In the genomic region with DNA sequence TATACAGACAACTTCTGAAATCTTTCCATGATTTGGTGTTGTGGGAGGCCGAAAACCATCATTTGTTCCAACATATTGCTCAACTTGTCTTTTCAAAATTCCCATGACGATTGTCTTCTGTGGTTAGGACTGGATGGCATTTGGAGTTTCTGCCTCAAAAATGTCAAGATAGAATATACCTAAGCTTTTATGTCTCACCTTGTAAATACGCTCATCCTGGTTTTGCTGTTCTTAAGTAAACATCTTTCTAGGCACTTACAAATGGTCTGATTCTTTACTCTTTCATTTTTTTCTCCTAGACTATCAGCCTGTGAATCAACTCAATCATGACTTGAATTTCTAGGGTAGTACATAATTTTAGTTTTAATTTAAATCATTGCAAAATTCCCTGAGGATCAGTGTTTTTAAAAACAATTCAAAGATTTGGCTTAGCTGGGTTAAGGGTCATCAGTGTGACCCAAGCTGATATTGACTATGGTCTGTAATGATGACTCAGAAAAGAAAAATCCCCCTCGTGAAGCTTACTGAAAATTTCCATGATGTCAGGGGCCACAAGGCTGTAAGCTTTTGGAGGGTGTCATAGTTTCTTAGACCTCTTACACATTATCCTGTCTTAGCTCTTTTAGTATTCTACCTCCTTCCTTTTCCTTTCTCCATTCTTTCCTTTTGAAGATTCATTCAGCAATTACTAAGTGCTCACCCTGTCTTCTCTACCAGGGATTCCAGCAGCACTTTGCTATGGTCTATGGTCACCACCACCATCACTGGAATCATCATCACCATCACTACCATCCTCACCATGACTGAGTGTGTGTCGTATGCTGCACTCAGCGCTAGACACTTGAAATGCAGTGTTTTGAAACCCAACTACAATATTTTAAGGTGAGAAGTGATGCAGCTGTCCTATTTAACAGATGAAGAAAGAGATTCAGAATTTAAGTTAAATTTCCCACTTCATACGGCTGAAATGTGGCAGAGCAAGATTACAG, we compare ENCODE assay signal across 10 cellular contexts.
DNase-seq lines count a peak whose midpoint lies in the region; ATAC-seq, FAIRE-seq and TF ChIP-seq lines count a peak whose summit lies in the region.
"Had no signal": no experiment of that assay in that cellular context is flagged by ENCODE, and none has a peak within 500 bp of the region (broad histone marks: within the 10 kb centered on the region; RNA-seq: fewer than 3 reads in every experiment).

No MANE protein-coding gene starts in this region.

- H3K27ac Mint-ChIP-seq in CD8-positive, alpha-beta T cell = no peak overlapping the region
- no peak overlapping the region for H3K27ac Mint-ChIP-seq in type B pancreatic cell

- peak; percentile 52 for FAIRE-seq in bronchial epithelial cell (lab: Jason Lieb, UNC)

- no peak overlapping the region for H3K27ac ChIP-seq in CD8-positive, alpha-beta T cell (ENCODE audit: low read depth, low read length)

- no peaks in the 10 kb centered on the region for H3K9me3 ChIP-seq in CD8-positive, alpha-beta T cell (ENCODE audit: low read length)

- H3K27me3 Mint-ChIP-seq in CD8-positive, alpha-beta T cell (ENCODE audit: low read depth) = peaks cover 10% of the 10 kb centered on the region
- H3K27me3 Mint-ChIP-seq in type B pancreatic cell = no peaks in the 10 kb centered on the region

- no peaks in the 10 kb centered on the region for H3K27me3 ChIP-seq in bronchial epithelial cell (ENCODE audit: control insufficient read depth, insufficient read depth, low read length)
- no peaks in the 10 kb centered on the region for H3K27me3 ChIP-seq in CD8-positive, alpha-beta T cell (ENCODE audit: insufficient read depth, low read length)

- H3K4me3 Mint-ChIP-seq in CD8-positive, alpha-beta T cell = no peak overlapping the region
- no peak overlapping the region for H3K4me3 Mint-ChIP-seq in type B pancreatic cell

- intact Hi-C loops in CD8-positive, alpha-beta T cell (cut with DNase I, micrococcal nuclease) = no loop called here

- peak; percentile 40 for DNase-seq in bronchial epithelial cell (ENCODE audit: low read depth)
- peak; percentile 94 for DNase-seq in retinal pigment epithelial cell (ENCODE audit: low read depth)
- no peak for DNase-seq in activated CD4-positive, alpha-beta T cell treated with anti-CD3 and anti-CD28 coated beads, Interleukin-2, amount 50 U/mL, for 4 hours
- no peak for DNase-seq in CD8-positive, alpha-beta T cell
- DNase-seq in type B pancreatic cell (ENCODE audit: extremely low spot score, unreplicated experiment) = no peak
- DNase-seq: caudate nucleus; stimulated activated CD8-positive, alpha-beta memory T cell treated with anti-CD3 and anti-CD28 coated beads, Interleukin-4, amount 100 ng/mL, for 48 hours had no signal

- H3K4me1 ChIP-seq in CD8-positive, alpha-beta T cell (ENCODE audit: insufficient read depth, low read length) = no peaks in the 10 kb centered on the region

- no peaks in the 10 kb centered on the region for H3K36me3 Mint-ChIP-seq in CD8-positive, alpha-beta T cell
- H3K36me3 Mint-ChIP-seq in type B pancreatic cell = peaks cover 12% of the 10 kb centered on the region

- peak; percentile 60 for ATAC-seq in GM19372 (IDR thresholded peaks at IDR 0.05; ENCODE audit: low read depth, unreplicated experiment)
- ATAC-seq in HG03558 (IDR thresholded peaks at IDR 0.05; ENCODE audit: extremely low read depth, unreplicated experiment) = peak; percentile 50
- ATAC-seq in CD8-positive, alpha-beta T cell = no peak
- ATAC-seq in GM19328 (IDR thresholded peaks at IDR 0.05; ENCODE audit: unreplicated experiment) = no peak

- H3K4me3 ChIP-seq in bronchial epithelial cell (ENCODE audit: low read depth, low read length) (no peak overlapping the region), retinal pigment epithelial cell (ENCODE audit: low read length) (no peak overlapping the region)
- no peak overlapping the region for H3K4me3 ChIP-seq in CD8-positive, alpha-beta T cell (ENCODE audit: low read depth, low read length)

- CTCF ChIA-PET in CD8-positive, alpha-beta T cell (lab: Charles Lee) = interaction anchor here (2.1 kb wide), 1 partner anchor 10 kb away, joined by 7 read pairs; no protein-coding TSS in a partner anchor

- H3K36me3 ChIP-seq in bronchial epithelial cell (ENCODE audit: control insufficient read depth, insufficient read depth, low read length) = no peaks in the 10 kb centered on the region
- H3K36me3 ChIP-seq in CD8-positive, alpha-beta T cell (ENCODE audit: insufficient read depth, low read length) = no peaks in the 10 kb centered on the region

- no peak for TF ChIP-seq CTCF in bronchial epithelial cell (IDR thresholded peaks at IDR 0.05; ENCODE audit: insufficient read depth, low read length, severe bottlenecking)
- TF ChIP-seq CTCF in retinal pigment epithelial cell (conservative IDR thresholded peaks at IDR 0.05; ENCODE audit: low read depth, low read length) = no peak
- TF ChIP-seq CTCF in CD8-positive, alpha-beta T cell (IDR thresholded peaks at IDR 0.05) = no peak
- TF ChIP-seq CTCF in type B pancreatic cell (conservative IDR thresholded peaks at IDR 0.05) = no peak

- H3K9me3 Mint-ChIP-seq in CD8-positive, alpha-beta T cell = no peaks in the 10 kb centered on the region
- H3K9me3 Mint-ChIP-seq in type B pancreatic cell = peaks cover 5% of the 10 kb centered on the region

- POLR2A ChIA-PET in CD8-positive, alpha-beta T cell (lab: Charles Lee) = no interaction called here

- no peaks in the 10 kb centered on the region for H3K4me1 Mint-ChIP-seq in CD8-positive, alpha-beta T cell (ENCODE audit: low read depth)
- H3K4me1 Mint-ChIP-seq in type B pancreatic cell (ENCODE audit: unreplicated experiment) = peaks cover 16% of the 10 kb centered on the region

Comparison
In these comparisons a context has a peak if more than half of its experiments do, and no peak if none do; other contexts are left out.
1. ATAC-seq: peak in GM19372 (single experiment) and HG03558 (single experiment); none in CD8-positive, alpha-beta T cell (single experiment) and GM19328 (single experiment).
2. DNase-seq: peak in bronchial epithelial cell (single experiment) and retinal pigment epithelial cell (single experiment); none in activated CD4-positive, alpha-beta T cell treated with anti-CD3 and anti-CD28 coated beads, Interleukin-2, amount 50 U/mL, for 4 hours (0 of 2), CD8-positive, alpha-beta T cell (0 of 7) and type B pancreatic cell (single experiment).